1 cellular context compared by ENCODE assay signal in genomic region chr14:77033622-77034521, GRCh38.
TF ChIP-seq lines count a peak whose summit lies in the region.

No MANE protein-coding gene starts in this region.

TF ChIP-seq in HepG2, 621 proteins besides CTCF, POLR2A, EP300 and RAD21 (continued from another document and continues in another):
- TF ChIP-seq ZBTB37 (CRISPR knock-in tag; IDR thresholded peaks at IDR 0.05) (no peak; the same call in 1 of the 2 replicates), CC2D1A (CRISPR knock-in tag; IDR thresholded peaks at IDR 0.05) (no peak), NPAS2 (CRISPR knock-in tag; IDR thresholded peaks at IDR 0.05; ENCODE audit: borderline replicate concordance) (no peak), POGZ (CRISPR knock-in tag; IDR thresholded peaks at IDR 0.05) (no peak), RBM22 (optimal IDR thresholded peaks at IDR 0.05; ENCODE audit: low read length) (no peak), RAD51 (IDR thresholded peaks at IDR 0.05; ENCODE audit: borderline replicate concordance) (no peak), FOSL2 (CRISPR knock-in tag; IDR thresholded peaks at IDR 0.05) (peak; percentile 56), SMAD3 (CRISPR knock-in tag; IDR thresholded peaks at IDR 0.05) (no peak), ELF3 (CRISPR knock-in tag; IDR thresholded peaks at IDR 0.05) (peak; percentile 44; the same call in 1 of the 2 replicates), NCOA2 (CRISPR knock-in tag; IDR thresholded peaks at IDR 0.05) (peak; percentile 84), ZNF777 (CRISPR knock-in tag; IDR thresholded peaks at IDR 0.05) (peak; percentile 40), GTF3A (CRISPR knock-in tag; conservative IDR thresholded peaks at IDR 0.05) (no peak), TEAD3 (CRISPR knock-in tag; optimal IDR thresholded peaks at IDR 0.05; ENCODE audit: borderline replicate concordance) (no peak), ARHGAP35 (CRISPR knock-in tag; IDR thresholded peaks at IDR 0.05; ENCODE audit: borderline replicate concordance) (peak; percentile 26; the same call in 1 of the 2 replicates), ISL2 (CRISPR knock-in tag; IDR thresholded peaks at IDR 0.05) (peak; percentile 92), RCOR2 (CRISPR knock-in tag; IDR thresholded peaks at IDR 0.05) (peak; percentile 60), ZBTB1 (CRISPR knock-in tag; IDR thresholded peaks at IDR 0.05; ENCODE audit: borderline replicate concordance) (no peak), ZNF605 (CRISPR knock-in tag; IDR thresholded peaks at IDR 0.05) (no peak), ISX (CRISPR knock-in tag; conservative IDR thresholded peaks at IDR 0.05) (no peak), GABPB1 (CRISPR knock-in tag; IDR thresholded peaks at IDR 0.05) (peak; percentile 55; the same call in 1 of the 2 replicates), KDM2A (CRISPR knock-in tag; IDR thresholded peaks at IDR 0.05; ENCODE audit: borderline replicate concordance, low read depth) (0 out of 2 replicates have a peak, but pooled peaks have one; percentile 33), ZNF121 (CRISPR knock-in tag; IDR thresholded peaks at IDR 0.05) (peak; percentile 76), ZNF75D (CRISPR knock-in tag; IDR thresholded peaks at IDR 0.05; ENCODE audit: borderline replicate concordance) (no peak), HNF1A (IDR thresholded peaks at IDR 0.05; ENCODE audit: low read depth) (no peak; the same call in 1 of the 2 replicates), HNF1A (CRISPR knock-in tag; IDR thresholded peaks at IDR 0.05; ENCODE audit: borderline replicate concordance) (peak; percentile 77; the same call in 1 of the 2 replicates), JUN (CRISPR knock-in tag; IDR thresholded peaks at IDR 0.05) (no peak), NR2F2 (IDR thresholded peaks at IDR 0.05; ENCODE audit: borderline replicate concordance, low read depth) (peak; percentile 96), RARG (CRISPR knock-in tag; IDR thresholded peaks at IDR 0.05; ENCODE audit: low read depth) (no peak), GPN1 (CRISPR knock-in tag; IDR thresholded peaks at IDR 0.05; ENCODE audit: borderline replicate concordance) (no peak), ZNF557 (CRISPR knock-in tag; IDR thresholded peaks at IDR 0.05) (0 out of 2 replicates have a peak, but pooled peaks have one; percentile 28), HDAC1 (CRISPR knock-in tag; IDR thresholded peaks at IDR 0.05) (no peak; the same call in 1 of the 2 replicates), SP140L (CRISPR knock-in tag; IDR thresholded peaks at IDR 0.05; ENCODE audit: borderline replicate concordance) (no peak), U2AF1 (optimal IDR thresholded peaks at IDR 0.05; ENCODE audit: low read depth, low read length) (peak; percentile 65), ZNF737 (CRISPR knock-in tag; IDR thresholded peaks at IDR 0.05; ENCODE audit: borderline replicate concordance) (no peak), MIXL1 (CRISPR knock-in tag; IDR thresholded peaks at IDR 0.05) (peak; percentile 61; the same call in 1 of the 2 replicates), ZNF143 (CRISPR knock-in tag; IDR thresholded peaks at IDR 0.05) (peak; percentile 64), SRSF4 (IDR thresholded peaks at IDR 0.05; ENCODE audit: low read depth, low read length, poor library complexity, severe bottlenecking) (no peak)
- TF ChIP-seq, protein P1, sequence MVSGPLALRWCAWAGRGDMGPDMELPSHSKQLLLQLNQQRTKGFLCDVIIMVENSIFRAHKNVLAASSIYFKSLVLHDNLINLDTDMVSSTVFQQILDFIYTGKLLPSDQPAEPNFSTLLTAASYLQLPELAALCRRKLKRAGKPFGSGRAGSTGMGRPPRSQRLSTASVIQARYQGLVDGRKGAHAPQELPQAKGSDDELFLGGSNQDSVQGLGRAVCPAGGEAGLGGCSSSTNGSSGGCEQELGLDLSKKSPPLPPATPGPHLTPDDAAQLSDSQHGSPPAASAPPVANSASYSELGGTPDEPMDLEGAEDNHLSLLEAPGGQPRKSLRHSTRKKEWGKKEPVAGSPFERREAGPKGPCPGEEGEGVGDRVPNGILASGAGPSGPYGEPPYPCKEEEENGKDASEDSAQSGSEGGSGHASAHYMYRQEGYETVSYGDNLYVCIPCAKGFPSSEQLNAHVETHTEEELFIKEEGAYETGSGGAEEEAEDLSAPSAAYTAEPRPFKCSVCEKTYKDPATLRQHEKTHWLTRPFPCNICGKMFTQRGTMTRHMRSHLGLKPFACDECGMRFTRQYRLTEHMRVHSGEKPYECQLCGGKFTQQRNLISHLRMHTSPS (CRISPR knock-in tag; IDR thresholded peaks at IDR 0.05; ENCODE audit: low read depth) = no peak; the same call in 1 of the 2 replicates
- TF ChIP-seq, protein P2, sequence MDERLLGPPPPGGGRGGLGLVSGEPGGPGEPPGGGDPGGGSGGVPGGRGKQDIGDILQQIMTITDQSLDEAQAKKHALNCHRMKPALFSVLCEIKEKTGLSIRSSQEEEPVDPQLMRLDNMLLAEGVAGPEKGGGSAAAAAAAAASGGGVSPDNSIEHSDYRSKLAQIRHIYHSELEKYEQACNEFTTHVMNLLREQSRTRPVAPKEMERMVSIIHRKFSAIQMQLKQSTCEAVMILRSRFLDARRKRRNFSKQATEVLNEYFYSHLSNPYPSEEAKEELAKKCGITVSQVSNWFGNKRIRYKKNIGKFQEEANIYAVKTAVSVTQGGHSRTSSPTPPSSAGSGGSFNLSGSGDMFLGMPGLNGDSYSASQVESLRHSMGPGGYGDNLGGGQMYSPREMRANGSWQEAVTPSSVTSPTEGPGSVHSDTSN (CRISPR knock-in tag; IDR thresholded peaks at IDR 0.05) = no peak
- TF ChIP-seq, protein P3, sequence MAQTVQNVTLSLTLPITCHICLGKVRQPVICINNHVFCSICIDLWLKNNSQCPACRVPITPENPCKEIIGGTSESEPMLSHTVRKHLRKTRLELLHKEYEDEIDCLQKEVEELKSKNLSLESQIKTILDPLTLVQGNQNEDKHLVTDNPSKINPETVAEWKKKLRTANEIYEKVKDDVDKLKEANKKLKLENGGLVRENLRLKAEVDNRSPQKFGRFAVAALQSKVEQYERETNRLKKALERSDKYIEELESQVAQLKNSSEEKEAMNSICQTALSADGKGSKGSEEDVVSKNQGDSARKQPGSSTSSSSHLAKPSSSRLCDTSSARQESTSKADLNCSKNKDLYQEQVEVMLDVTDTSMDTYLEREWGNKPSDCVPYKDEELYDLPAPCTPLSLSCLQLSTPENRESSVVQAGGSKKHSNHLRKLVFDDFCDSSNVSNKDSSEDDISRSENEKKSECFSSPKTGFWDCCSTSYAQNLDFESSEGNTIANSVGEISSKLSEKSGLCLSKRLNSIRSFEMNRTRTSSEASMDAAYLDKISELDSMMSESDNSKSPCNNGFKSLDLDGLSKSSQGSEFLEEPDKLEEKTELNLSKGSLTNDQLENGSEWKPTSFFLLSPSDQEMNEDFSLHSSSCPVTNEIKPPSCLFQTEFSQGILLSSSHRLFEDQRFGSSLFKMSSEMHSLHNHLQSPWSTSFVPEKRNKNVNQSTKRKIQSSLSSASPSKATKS (CRISPR knock-in tag; IDR thresholded peaks at IDR 0.05) = no peak
- TF ChIP-seq, protein P4, sequence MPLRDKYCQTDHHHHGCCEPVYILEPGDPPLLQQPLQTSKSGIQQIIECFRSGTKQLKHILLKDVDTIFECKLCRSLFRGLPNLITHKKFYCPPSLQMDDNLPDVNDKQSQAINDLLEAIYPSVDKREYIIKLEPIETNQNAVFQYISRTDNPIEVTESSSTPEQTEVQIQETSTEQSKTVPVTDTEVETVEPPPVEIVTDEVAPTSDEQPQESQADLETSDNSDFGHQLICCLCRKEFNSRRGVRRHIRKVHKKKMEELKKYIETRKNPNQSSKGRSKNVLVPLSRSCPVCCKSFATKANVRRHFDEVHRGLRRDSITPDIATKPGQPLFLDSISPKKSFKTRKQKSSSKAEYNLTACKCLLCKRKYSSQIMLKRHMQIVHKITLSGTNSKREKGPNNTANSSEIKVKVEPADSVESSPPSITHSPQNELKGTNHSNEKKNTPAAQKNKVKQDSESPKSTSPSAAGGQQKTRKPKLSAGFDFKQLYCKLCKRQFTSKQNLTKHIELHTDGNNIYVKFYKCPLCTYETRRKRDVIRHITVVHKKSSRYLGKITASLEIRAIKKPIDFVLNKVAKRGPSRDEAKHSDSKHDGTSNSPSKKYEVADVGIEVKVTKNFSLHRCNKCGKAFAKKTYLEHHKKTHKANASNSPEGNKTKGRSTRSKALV (CRISPR knock-in tag; IDR thresholded peaks at IDR 0.05) = peak; percentile 64
- TF ChIP-seq, protein P5, sequence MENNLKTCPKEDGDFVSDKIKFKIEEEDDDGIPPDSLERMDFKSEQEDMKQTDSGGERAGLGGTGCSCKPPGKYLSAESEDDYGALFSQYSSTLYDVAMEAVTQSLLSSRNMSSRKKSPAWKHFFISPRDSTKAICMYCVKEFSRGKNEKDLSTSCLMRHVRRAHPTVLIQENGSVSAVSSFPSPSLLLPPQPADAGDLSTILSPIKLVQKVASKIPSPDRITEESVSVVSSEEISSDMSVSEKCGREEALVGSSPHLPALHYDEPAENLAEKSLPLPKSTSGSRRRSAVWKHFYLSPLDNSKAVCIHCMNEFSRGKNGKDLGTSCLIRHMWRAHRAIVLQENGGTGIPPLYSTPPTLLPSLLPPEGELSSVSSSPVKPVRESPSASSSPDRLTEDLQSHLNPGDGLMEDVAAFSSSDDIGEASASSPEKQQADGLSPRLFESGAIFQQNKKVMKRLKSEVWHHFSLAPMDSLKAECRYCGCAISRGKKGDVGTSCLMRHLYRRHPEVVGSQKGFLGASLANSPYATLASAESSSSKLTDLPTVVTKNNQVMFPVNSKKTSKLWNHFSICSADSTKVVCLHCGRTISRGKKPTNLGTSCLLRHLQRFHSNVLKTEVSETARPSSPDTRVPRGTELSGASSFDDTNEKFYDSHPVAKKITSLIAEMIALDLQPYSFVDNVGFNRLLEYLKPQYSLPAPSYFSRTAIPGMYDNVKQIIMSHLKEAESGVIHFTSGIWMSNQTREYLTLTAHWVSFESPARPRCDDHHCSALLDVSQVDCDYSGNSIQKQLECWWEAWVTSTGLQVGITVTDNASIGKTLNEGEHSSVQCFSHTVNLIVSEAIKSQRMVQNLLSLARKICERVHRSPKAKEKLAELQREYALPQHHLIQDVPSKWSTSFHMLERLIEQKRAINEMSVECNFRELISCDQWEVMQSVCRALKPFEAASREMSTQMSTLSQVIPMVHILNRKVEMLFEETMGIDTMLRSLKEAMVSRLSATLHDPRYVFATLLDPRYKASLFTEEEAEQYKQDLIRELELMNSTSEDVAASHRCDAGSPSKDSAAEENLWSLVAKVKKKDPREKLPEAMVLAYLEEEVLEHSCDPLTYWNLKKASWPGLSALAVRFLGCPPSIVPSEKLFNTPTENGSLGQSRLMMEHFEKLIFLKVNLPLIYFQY (CRISPR knock-in tag; IDR thresholded peaks at IDR 0.05; ENCODE audit: borderline replicate concordance) = no peak; the same call in 1 of the 2 replicates
- TF ChIP-seq, protein P6, sequence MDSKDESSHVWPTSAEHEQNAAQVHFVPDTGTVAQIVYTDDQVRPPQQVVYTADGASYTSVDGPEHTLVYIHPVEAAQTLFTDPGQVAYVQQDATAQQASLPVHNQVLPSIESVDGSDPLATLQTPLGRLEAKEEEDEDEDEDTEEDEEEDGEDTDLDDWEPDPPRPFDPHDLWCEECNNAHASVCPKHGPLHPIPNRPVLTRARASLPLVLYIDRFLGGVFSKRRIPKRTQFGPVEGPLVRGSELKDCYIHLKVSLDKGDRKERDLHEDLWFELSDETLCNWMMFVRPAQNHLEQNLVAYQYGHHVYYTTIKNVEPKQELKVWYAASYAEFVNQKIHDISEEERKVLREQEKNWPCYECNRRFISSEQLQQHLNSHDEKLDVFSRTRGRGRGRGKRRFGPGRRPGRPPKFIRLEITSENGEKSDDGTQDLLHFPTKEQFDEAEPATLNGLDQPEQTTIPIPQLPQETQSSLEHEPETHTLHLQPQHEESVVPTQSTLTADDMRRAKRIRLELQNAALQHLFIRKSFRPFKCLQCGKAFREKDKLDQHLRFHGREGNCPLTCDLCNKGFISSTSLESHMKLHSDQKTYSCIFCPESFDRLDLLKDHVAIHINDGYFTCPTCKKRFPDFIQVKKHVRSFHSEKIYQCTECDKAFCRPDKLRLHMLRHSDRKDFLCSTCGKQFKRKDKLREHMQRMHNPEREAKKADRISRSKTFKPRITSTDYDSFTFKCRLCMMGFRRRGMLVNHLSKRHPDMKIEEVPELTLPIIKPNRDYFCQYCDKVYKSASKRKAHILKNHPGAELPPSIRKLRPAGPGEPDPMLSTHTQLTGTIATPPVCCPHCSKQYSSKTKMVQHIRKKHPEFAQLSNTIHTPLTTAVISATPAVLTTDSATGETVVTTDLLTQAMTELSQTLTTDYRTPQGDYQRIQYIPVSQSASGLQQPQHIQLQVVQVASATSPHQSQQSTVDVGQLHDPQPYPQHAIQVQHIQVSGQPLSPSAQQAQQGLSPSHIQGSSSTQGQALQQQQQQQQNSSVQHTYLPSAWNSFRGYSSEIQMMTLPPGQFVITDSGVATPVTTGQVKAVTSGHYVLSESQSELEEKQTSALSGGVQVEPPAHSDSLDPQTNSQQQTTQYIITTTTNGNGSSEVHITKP (CRISPR knock-in tag; IDR thresholded peaks at IDR 0.05; ENCODE audit: low read depth) = no peak; the same call in 1 of the 2 replicates
